ENCODE assay signal across 20 cellular contexts in genomic region chr1:199124351-199124750, GRCh38.
DNase-seq lines count a peak whose midpoint lies in the region; ATAC-seq, FAIRE-seq and TF ChIP-seq lines count a peak whose summit lies in the region.
"Had no signal": no experiment of that assay in that cellular context is flagged by ENCODE, and none has a peak within 500 bp of the region (broad histone marks: within the 10 kb centered on the region; RNA-seq: fewer than 3 reads in every experiment).

No MANE protein-coding gene starts in this region.

- H3K27me3 Mint-ChIP-seq in astrocyte (ENCODE audit: low read depth, unreplicated experiment): no peaks in the 10 kb centered on the region

- no peaks in the 10 kb centered on the region for H3K79me2 ChIP-seq in astrocyte (ENCODE audit: insufficient read depth, low read length)

- no peaks in the 10 kb centered on the region for H4K20me1 ChIP-seq in astrocyte (ENCODE audit: insufficient read depth, low read length)

- no peaks in the 10 kb centered on the region for H3K36me3 ChIP-seq in astrocyte (ENCODE audit: insufficient read depth, low read length)
- no peaks in the 10 kb centered on the region for H3K36me3 ChIP-seq in Peyer's patch
- H3K36me3 ChIP-seq: esophagus muscularis mucosa, SJSA1, spleen had no signal

- no peaks in the 10 kb centered on the region for H3K9me3 ChIP-seq in astrocyte (ENCODE audit: insufficient read depth, low read depth, low read length)
- H3K9me3 ChIP-seq in Peyer's patch: no peaks in the 10 kb centered on the region
- H3K9me3 ChIP-seq: esophagus muscularis mucosa, SJSA1, spleen had no signal

- no peaks in the 10 kb centered on the region for H3K36me3 Mint-ChIP-seq in astrocyte (ENCODE audit: low read depth, unreplicated experiment)
- H3K36me3 Mint-ChIP-seq in stimulated activated effector memory CD8-positive, alpha-beta T cell treated with anti-CD3 and anti-CD28 coated beads, Interleukin-12 subunit alpha, Interleukin-12 subunit beta, amount 100 ng/mL, for 72 hours: no peaks in the 10 kb centered on the region
- H3K36me3 Mint-ChIP-seq: naive B cell had no signal

- peaks cover 13% of the 10 kb centered on the region for H3K4me1 Mint-ChIP-seq in astrocyte (ENCODE audit: low read depth, unreplicated experiment)
- H3K4me1 Mint-ChIP-seq in stimulated activated effector memory CD8-positive, alpha-beta T cell treated with anti-CD3 and anti-CD28 coated beads, Interleukin-12 subunit alpha, Interleukin-12 subunit beta, amount 100 ng/mL, for 72 hours: peaks cover 11% of the 10 kb centered on the region

- peak; percentile 7 for DNase-seq in ELF-1 (ENCODE audit: low read depth, low spot score)
- DNase-seq in LHCN-M2 (ENCODE audit: low read depth): peak; percentile 21
- DNase-seq in astrocyte (ENCODE audit: low read depth): peak; percentile 71
- DNase-seq in non-pigmented ciliary epithelial cell (ENCODE audit: low read depth): peak; percentile 23
- no peak for DNase-seq in Peyer's patch
- no peak for DNase-seq in stimulated activated effector memory CD8-positive, alpha-beta T cell treated with anti-CD3 and anti-CD28 coated beads, Interleukin-12 subunit alpha, Interleukin-12 subunit beta, amount 100 ng/mL, for 72 hours (ENCODE audit: low spot score in 2 of 2)
- DNase-seq in SKM-1 treated with dmso at 0.1 percent for 144 hours (lab: John Stamatoyannopoulos, UW; ENCODE audit: unreplicated experiment): no peak
- DNase-seq: activated CD4-positive, alpha-beta T cell treated with anti-CD3 and anti-CD28 coated beads, Interleukin-2, amount 50 U/mL, for 4 hours; activated CD8-positive, alpha-beta memory T cell treated with anti-CD3 and anti-CD28 coated beads, Interleukin-2, amount 50 U/mL, for 48 hours; activated naive CD8-positive, alpha-beta T cell treated with anti-CD3 and anti-CD28 coated beads, Interleukin-2, amount 10 ng/mL, durations not matched to agents 7 days and 5 days; naive B cell; NCI-H1092 treated with DMSO at 0.1 percent for 48 hours; NCI-H1930; NCI-H345; occipital lobe; spleen; T-helper 2 cell had no signal

- H3K9me3 Mint-ChIP-seq in astrocyte (ENCODE audit: unreplicated experiment): no peaks in the 10 kb centered on the region
- no peaks in the 10 kb centered on the region for H3K9me3 Mint-ChIP-seq in stimulated activated effector memory CD8-positive, alpha-beta T cell treated with anti-CD3 and anti-CD28 coated beads, Interleukin-12 subunit alpha, Interleukin-12 subunit beta, amount 100 ng/mL, for 72 hours

- H3K9ac ChIP-seq in astrocyte (ENCODE audit: low read length): no peak overlapping the region

- H3K4me3 ChIP-seq in astrocyte (ENCODE audit: insufficient read depth, low read depth, low read length): no peak overlapping the region
- H3K4me3 ChIP-seq in Peyer's patch: no peak overlapping the region
- H3K4me3 ChIP-seq: esophagus muscularis mucosa, SJSA1, spleen had no signal

- FAIRE-seq in astrocyte (lab: Jason Lieb, UNC): no peak
- FAIRE-seq: colon had no signal

- TF ChIP-seq CTCF in astrocyte (IDR thresholded peaks at IDR 0.05; ENCODE audit: insufficient read depth, low read depth, low read length) (no peak), Peyer's patch (IDR thresholded peaks at IDR 0.05) (no peak)

- H3K4me3 Mint-ChIP-seq in astrocyte (ENCODE audit: unreplicated experiment): no peak overlapping the region
- H3K4me3 Mint-ChIP-seq in stimulated activated effector memory CD8-positive, alpha-beta T cell treated with anti-CD3 and anti-CD28 coated beads, Interleukin-12 subunit alpha, Interleukin-12 subunit beta, amount 100 ng/mL, for 72 hours: no peak overlapping the region
- H3K4me3 Mint-ChIP-seq: activated naive CD8-positive, alpha-beta T cell treated with anti-CD3 and anti-CD28 coated beads, Interleukin-2, amount 10 ng/mL, durations not matched to agents 7 days and 5 days; naive B cell had no signal

- no peaks in the 10 kb centered on the region for H3K27me3 ChIP-seq in astrocyte (ENCODE audit: insufficient read depth, low read length)
- H3K27me3 ChIP-seq in Peyer's patch: no peaks in the 10 kb centered on the region
- H3K27me3 ChIP-seq: esophagus muscularis mucosa, SJSA1, spleen had no signal

- TF ChIP-seq POLR2A in Peyer's patch (IDR thresholded peaks at IDR 0.05): no peak

- peak overlapping the region; percentile 33 for H3K4me2 ChIP-seq in astrocyte (ENCODE audit: low read length)

- no peak overlapping the region for H3K27ac Mint-ChIP-seq in astrocyte (ENCODE audit: unreplicated experiment)
- H3K27ac Mint-ChIP-seq in stimulated activated effector memory CD8-positive, alpha-beta T cell treated with anti-CD3 and anti-CD28 coated beads, Interleukin-12 subunit alpha, Interleukin-12 subunit beta, amount 100 ng/mL, for 72 hours: no peak overlapping the region
- H3K27ac Mint-ChIP-seq: activated naive CD8-positive, alpha-beta T cell treated with anti-CD3 and anti-CD28 coated beads, Interleukin-2, amount 10 ng/mL, durations not matched to agents 7 days and 5 days; naive B cell had no signal

- ATAC-seq in stimulated activated effector memory CD8-positive, alpha-beta T cell treated with anti-CD3 and anti-CD28 coated beads, Interleukin-12 subunit alpha, Interleukin-12 subunit beta, amount 100 ng/mL, for 72 hours: no peak

- H3K27ac ChIP-seq in astrocyte (ENCODE audit: low read depth, low read length) (no peak overlapping the region), Peyer's patch (no peak overlapping the region)
- H3K27ac ChIP-seq: esophagus muscularis mucosa, SJSA1, spleen had no signal

- peaks cover 24% of the 10 kb centered on the region for H3K4me1 ChIP-seq in astrocyte (ENCODE audit: insufficient read depth, low read length)
- H3K4me1 ChIP-seq in Peyer's patch: no peaks in the 10 kb centered on the region
- H3K4me1 ChIP-seq: esophagus muscularis mucosa, spleen had no signal

- no peak overlapping the region for H2AFZ ChIP-seq in astrocyte (ENCODE audit: low read depth, low read length)

Comparison
In these comparisons a context has a peak if more than half of its experiments do, and no peak if none do; other contexts are left out.
1. DNase-seq: peak in ELF-1 (single experiment), LHCN-M2 (single experiment), astrocyte (single experiment) and non-pigmented ciliary epithelial cell (single experiment); none in Peyer's patch (0 of 3), stimulated activated effector memory CD8-positive, alpha-beta T cell treated with anti-CD3 and anti-CD28 coated beads, Interleukin-12 subunit alpha, Interleukin-12 subunit beta, amount 100 ng/mL, for 72 hours (0 of 2) and SKM-1 treated with dmso at 0.1 percent for 144 hours (single experiment).